8 cellular contexts compared by ENCODE assay signal in genomic region chr4:112633477-112634235, GRCh38. TPM values are rescaled to one million over a fixed set of nuclear protein-coding genes. Genes with fewer than 3 reads are reported as not detected.
DNase-seq lines count a peak whose midpoint lies in the region; ATAC-seq and TF ChIP-seq lines count a peak whose summit lies in the region.

No MANE protein-coding gene starts in this region.

- in situ Hi-C loops in GM13976 (cut with MboI; ENCODE audit: low sequenced_read_pairs, unreplicated experiment): loop anchor here (25.0 kb wide), 1 partner anchor 304 kb away; no protein-coding TSS in a partner anchor

- no peak overlapping the region for H3K27ac Mint-ChIP-seq in nephron progenitor cell
- no peak overlapping the region for H3K27ac Mint-ChIP-seq in Calu3 (ENCODE audit: unreplicated experiment)
- H3K27ac Mint-ChIP-seq in stimulated activated memory B cell treated with anti-CD40 and anti-IgM and Interleukin-4, amounts not matched to agents 10 μg/mL and 1 μg/mL and 100 μg/mL, for 72 hours: no peak overlapping the region

- no TSS peak for BruUV-seq in Calu3 (replicated peaks; lab: Mats Ljungman, UMichigan)

- H3K4me3 Mint-ChIP-seq in nephron progenitor cell (no peak overlapping the region), Calu3 (ENCODE audit: low read depth, unreplicated experiment) (no peak overlapping the region)
- no peak overlapping the region for H3K4me3 Mint-ChIP-seq in stimulated activated memory B cell treated with anti-CD40 and anti-IgM and Interleukin-4, amounts not matched to agents 10 μg/mL and 1 μg/mL and 100 μg/mL, for 72 hours

- intact Hi-C loops in Calu3 (cut with micrococcal nuclease; ENCODE audit: unreplicated experiment): loop anchor here (1.0 to 2.0 kb wide), 2 partner anchors 129 to 305 kb away; no protein-coding TSS in a partner anchor

- H3K27me3 Mint-ChIP-seq in nephron progenitor cell (ENCODE audit: low read depth, poor library complexity) (no peaks in the 10 kb centered on the region), Calu3 (ENCODE audit: unreplicated experiment) (no peaks in the 10 kb centered on the region)
- H3K27me3 Mint-ChIP-seq in stimulated activated memory B cell treated with anti-CD40 and anti-IgM and Interleukin-4, amounts not matched to agents 10 μg/mL and 1 μg/mL and 100 μg/mL, for 72 hours: no peaks in the 10 kb centered on the region

- H3K36me3 Mint-ChIP-seq in nephron progenitor cell (ENCODE audit: low read depth): peaks cover 3% of the 10 kb centered on the region
- H3K36me3 Mint-ChIP-seq in Calu3 (ENCODE audit: insufficient read depth, unreplicated experiment): no peaks in the 10 kb centered on the region
- no peaks in the 10 kb centered on the region for H3K36me3 Mint-ChIP-seq in stimulated activated memory B cell treated with anti-CD40 and anti-IgM and Interleukin-4, amounts not matched to agents 10 μg/mL and 1 μg/mL and 100 μg/mL, for 72 hours

- DNase-seq in AML-193 (lab: John Stamatoyannopoulos, UW) (peak; percentile 34 to 55), GM13976 (ENCODE audit: low spot score) (peak; percentile 37), NCI-H446 (lab: John Stamatoyannopoulos, UW) (peak; percentile 19 to 29), cerebellum (ENCODE audit: low spot score) (peak; percentile 32), nephron progenitor cell (no peak), Calu3 (no peak)

- TF ChIP-seq CTCF in GM13976 (IDR thresholded peaks at IDR 0.05; ENCODE audit: borderline replicate concordance, control extremely low read depth, extremely low read depth, insufficient read depth, missing control alignments) (peak; percentile 29), nephron progenitor cell (IDR thresholded peaks at IDR 0.05) (peak; percentile 54), Calu3 (IDR thresholded peaks at IDR 0.05; ENCODE audit: unreplicated experiment) (no peak)

- H3K4me1 Mint-ChIP-seq in nephron progenitor cell: peaks cover 5% of the 10 kb centered on the region
- H3K4me1 Mint-ChIP-seq in Calu3 (ENCODE audit: low read depth, unreplicated experiment): no peaks in the 10 kb centered on the region
- peaks cover 7% of the 10 kb centered on the region for H3K4me1 Mint-ChIP-seq in stimulated activated memory B cell treated with anti-CD40 and anti-IgM and Interleukin-4, amounts not matched to agents 10 μg/mL and 1 μg/mL and 100 μg/mL, for 72 hours

- CTCF ChIA-PET in Calu3 (lab: Charles Lee): no interaction called here

- no peak for ATAC-seq in GM21367 (IDR thresholded peaks at IDR 0.05; ENCODE audit: unreplicated experiment)
- ATAC-seq in stimulated activated memory B cell treated with anti-CD40 and anti-IgM and Interleukin-4, amounts not matched to agents 10 μg/mL and 1 μg/mL and 100 μg/mL, for 72 hours: no peak

- H3K9me3 Mint-ChIP-seq in nephron progenitor cell (no peaks in the 10 kb centered on the region), Calu3 (ENCODE audit: low read depth, unreplicated experiment) (no peaks in the 10 kb centered on the region)
- H3K9me3 Mint-ChIP-seq in stimulated activated memory B cell treated with anti-CD40 and anti-IgM and Interleukin-4, amounts not matched to agents 10 μg/mL and 1 μg/mL and 100 μg/mL, for 72 hours: no peaks in the 10 kb centered on the region

RNA-seq across cellular contexts. Expression of gene ZGRF1, which starts 3.1 kb away (rescaled TPM):
- total RNA-seq in cerebellum (24.1 TPM), Calu3 (2022) (10.5 and 12.6 TPM in 2 replicates)

RNA-seq across cellular contexts. Expression of gene LARP7, which starts 3.3 kb away (rescaled TPM):
- 30.3 TPM for total RNA-seq in cerebellum
- total RNA-seq in Calu3 (2022): 22.6 and 27.4 TPM in 2 replicates

Comparison
In these comparisons a context has a peak if more than half of its experiments do, and no peak if none do; other contexts are left out.
1. DNase-seq: peak in AML-193 (2 of 2), GM13976 (single experiment), NCI-H446 (2 of 2) and cerebellum (single experiment); none in nephron progenitor cell (single experiment) and Calu3 (single experiment).